Comparison of ENCODE assay signal across 27 cellular contexts in the genomic region with DNA sequence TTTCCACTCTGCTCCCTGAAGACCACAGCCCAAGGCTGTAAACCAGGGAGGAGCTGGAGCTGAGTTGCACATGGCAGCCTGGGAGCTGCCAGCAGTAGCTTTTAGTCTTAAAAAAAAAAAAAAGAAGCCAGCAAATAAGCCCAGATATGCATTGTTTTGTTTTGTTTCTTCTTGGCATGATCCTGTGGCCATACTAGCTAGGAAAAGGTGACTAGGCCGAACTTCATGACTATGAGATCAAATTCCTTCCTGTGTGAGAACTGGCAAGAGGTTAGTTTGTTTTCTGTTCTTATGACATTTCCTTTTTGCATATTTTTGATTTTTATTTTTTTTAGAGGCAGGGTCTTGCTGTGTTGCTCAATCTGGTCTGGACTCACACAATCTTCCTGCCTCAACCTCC.
DNase-seq lines count a peak whose midpoint lies in the region; ATAC-seq and TF ChIP-seq lines count a peak whose summit lies in the region.
"Had no signal": no experiment of that assay in that cellular context is flagged by ENCODE, and none has a peak within 500 bp of the region (broad histone marks: within the 10 kb centered on the region; RNA-seq: fewer than 3 reads in every experiment).

No MANE protein-coding gene starts in this region.

- intact Hi-C loops in left colon (cut with DNase I, micrococcal nuclease), result no loop called here

- H3K4me3 ChIP-seq in AG10803 (ENCODE audit: low read length), result no peak overlapping the region
- H3K4me3 ChIP-seq: ascending aorta, MG63, testis had no signal

- DNase-seq in AG10803 (ENCODE audit: low read depth), result peak; percentile 26
- peak; percentile 15 for DNase-seq in LHCN-M2 (ENCODE audit: low read depth)
- peak; percentile 98 for DNase-seq in dermis blood vessel endothelial cell
- DNase-seq in lung microvascular endothelial cell (ENCODE audit: low read depth in 2 of 2), result peak; percentile 93 to 97
- DNase-seq in left colon, result no peak
- no peak for DNase-seq in NCI-H128 (lab: John Stamatoyannopoulos, UW; ENCODE audit: unreplicated experiment)
- no peak for DNase-seq in NCI-H2196 (lab: John Stamatoyannopoulos, UW; ENCODE audit: unreplicated experiment)
- DNase-seq: activated CD4-positive, CD25-positive, alpha-beta regulatory T cell treated with anti-CD3 and anti-CD28 coated beads, Interleukin-2, amount 50 U/mL, for 72 hours; activated effector memory CD4-positive, alpha-beta T cell treated with anti-CD3 and anti-CD28 coated beads, Interleukin-2, amount 50 U/mL, for 16 hours; activated naive CD8-positive, alpha-beta T cell treated with anti-CD3 and anti-CD28 coated beads for 36 hours; cerebellar nuclear complex; DMS153; effector CD4-positive, alpha-beta T cell; foreskin fibroblast; immature natural killer cell; mesenchymal stem cell; MG63; NCI-H1417; NCI-H446 treated with DMSO at 0.1 percent for 48 hours; posterior cingulate gyrus; SK-N-SH; stimulated activated naive CD4-positive, alpha-beta T cell treated with Interleukin-2 at 50 U/mL for 16 hours; T-helper 17 cell; testis had no signal

- no peak for ATAC-seq in left colon
- no peak for ATAC-seq in GM21423 (IDR thresholded peaks at IDR 0.05; ENCODE audit: unreplicated experiment)
- ATAC-seq: left lobe of liver, T-helper 17 cell had no signal

- no peak for TF ChIP-seq CTCF in AG10803 (conservative IDR thresholded peaks at IDR 0.05; ENCODE audit: low read length)

Comparison
In these comparisons a context has a peak if more than half of its experiments do, and no peak if none do; other contexts are left out.
1. DNase-seq: peak in AG10803 (single experiment), LHCN-M2 (single experiment), dermis blood vessel endothelial cell (single experiment) and lung microvascular endothelial cell (2 of 2); none in left colon (0 of 2), NCI-H128 (single experiment) and NCI-H2196 (single experiment).